Comparison of ENCODE assay signal across 20 cellular contexts in the genomic region with DNA sequence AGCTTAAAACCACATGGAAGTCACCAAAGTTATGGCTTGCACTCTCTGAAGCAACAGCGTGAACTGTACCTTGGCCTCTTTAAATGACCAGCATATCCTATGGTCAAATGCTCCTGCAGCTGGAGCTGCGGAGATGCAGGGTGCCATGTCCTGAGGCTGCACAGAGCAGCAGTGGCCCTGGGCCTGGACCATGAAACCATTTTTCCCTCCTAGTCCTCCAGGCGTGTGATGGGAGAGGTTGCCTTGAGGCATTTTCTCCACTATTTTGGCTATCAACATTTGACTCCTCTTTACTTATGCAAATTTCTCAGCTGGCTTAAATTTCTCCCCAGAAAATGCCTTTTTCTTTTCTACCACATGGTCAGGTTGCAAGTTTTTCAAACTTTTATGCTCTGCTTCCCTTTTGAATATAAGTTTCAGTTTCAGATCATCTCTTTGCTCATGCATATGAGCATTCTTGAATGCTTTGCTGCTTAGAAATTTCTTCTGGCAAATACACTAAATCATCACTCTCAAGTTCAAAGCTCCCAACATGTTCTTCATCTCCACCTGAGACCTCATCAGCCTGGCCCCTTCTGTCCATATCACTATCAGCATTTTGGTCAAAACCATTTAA.
A peak's percentile ranks its signal among the peaks of the same experiment; 100 is the strongest.
DNase-seq lines count a peak whose midpoint lies in the region; ATAC-seq and TF ChIP-seq lines count a peak whose summit lies in the region.
"Had no signal": no experiment of that assay in that cellular context is flagged by ENCODE, and none has a peak within 500 bp of the region (broad histone marks: within the 10 kb centered on the region; RNA-seq: fewer than 3 reads in every experiment).

No MANE protein-coding gene starts in this region.

- no peak overlapping the region for H3K9ac ChIP-seq in MM.1S (ENCODE audit: low read length)
- H3K9ac ChIP-seq: BLaER1 treated with 17β-estradiol and CSF1 and Interleukin-3, amounts not matched to agents 10 nM and 100 nM had no signal

- no peak for TF ChIP-seq CTCF in MM.1S (IDR thresholded peaks at IDR 0.05; ENCODE audit: low read length)
- TF ChIP-seq CTCF in osteoblast (IDR thresholded peaks at IDR 0.05; ENCODE audit: extremely low read depth, low read depth, low read length) = no peak
- no peak for TF ChIP-seq CTCF in GM10266 (IDR thresholded peaks at IDR 0.05; ENCODE audit: control insufficient read depth, insufficient read depth, low read depth, missing control alignments)

- no peaks in the 10 kb centered on the region for H3K9me2 ChIP-seq in MM.1S (replicated peaks; ENCODE audit: insufficient read depth, low read length)

- H3K4me2 ChIP-seq in MM.1S (ENCODE audit: low read depth, low read length) = peak overlapping the region; percentile 44; the same call in 1 of the 2 replicates
- H3K4me2 ChIP-seq in osteoblast (ENCODE audit: insufficient read depth, low read length) = no peak overlapping the region

- H3K79me2 ChIP-seq in MM.1S (ENCODE audit: low read length) (no peaks in the 10 kb centered on the region), osteoblast (ENCODE audit: insufficient read depth, low read length) (no peaks in the 10 kb centered on the region)

- peak; percentile 65 for DNase-seq in MM.1S
- DNase-seq in osteoblast (ENCODE audit: insufficient read length, low spot score, missing footprints) = peak; percentile 9
- no peak for DNase-seq in NCI-H510A (lab: John Stamatoyannopoulos, UW)
- DNase-seq in AG08395 (ENCODE audit: low spot score) = no peak
- DNase-seq in activated naive CD4-positive, alpha-beta T cell treated with anti-CD3 and anti-CD28 coated beads, Interleukin-2, amount 10 ng/mL, durations not matched to agents 7 days and 5 days = no peak
- no peak for DNase-seq in GM10266 (ENCODE audit: extremely low spot score)
- DNase-seq: Caco-2; CD4-positive, alpha-beta memory T cell; H9; NCI-H1417; NCI-H1694 treated with DMSO at 0.1 percent for 48 hours; NCI-H2081 treated with DMSO at 0.1 percent for 48 hours; NCI-H446 treated with DMSO at 0.1 percent for 48 hours; SJCRH30; T-cell had no signal

- no peak overlapping the region for H3K27ac Mint-ChIP-seq in activated naive CD4-positive, alpha-beta T cell treated with anti-CD3 and anti-CD28 coated beads, Interleukin-2, amount 10 ng/mL, durations not matched to agents 7 days and 5 days
- H3K27ac Mint-ChIP-seq: CD4-positive, alpha-beta memory T cell; H9; IgD-negative memory B cell; T-cell had no signal

- H3K36me3 ChIP-seq in MM.1S (replicated peaks; ENCODE audit: insufficient read depth, low read length) = no peaks in the 10 kb centered on the region
- H3K36me3 ChIP-seq in osteoblast (ENCODE audit: insufficient read depth, low read length) = no peaks in the 10 kb centered on the region
- H3K36me3 ChIP-seq: BLaER1 treated with 17β-estradiol and CSF1 and Interleukin-3, amounts not matched to agents 10 nM and 100 nM; SJCRH30 had no signal

- no peaks in the 10 kb centered on the region for H4K20me1 ChIP-seq in MM.1S (ENCODE audit: insufficient read depth, low read length)
- no peaks in the 10 kb centered on the region for H4K20me1 ChIP-seq in osteoblast (ENCODE audit: insufficient read depth, low read length)
- H4K20me1 ChIP-seq: BLaER1 treated with 17β-estradiol and CSF1 and Interleukin-3, amounts not matched to agents 10 nM and 100 nM had no signal

- H2AFZ ChIP-seq in MM.1S (ENCODE audit: low read length) = no peak overlapping the region
- no peak overlapping the region for H2AFZ ChIP-seq in osteoblast (ENCODE audit: low read length)

- peaks cover 10% of the 10 kb centered on the region; the same call in 1 of the 2 replicates for H3F3A ChIP-seq in MM.1S (ENCODE audit: insufficient read depth, low read length)

- no peaks in the 10 kb centered on the region for H3K27me3 Mint-ChIP-seq in activated naive CD4-positive, alpha-beta T cell treated with anti-CD3 and anti-CD28 coated beads, Interleukin-2, amount 10 ng/mL, durations not matched to agents 7 days and 5 days
- H3K27me3 Mint-ChIP-seq: IgD-negative memory B cell had no signal

- H3K4me1 ChIP-seq in MM.1S (ENCODE audit: low read length) (peaks cover 18% of the 10 kb centered on the region), osteoblast (ENCODE audit: insufficient read depth, low read length) (no peaks in the 10 kb centered on the region)
- H3K4me1 ChIP-seq: Caco-2, SJCRH30 had no signal

- H3K4me3 Mint-ChIP-seq in activated naive CD4-positive, alpha-beta T cell treated with anti-CD3 and anti-CD28 coated beads, Interleukin-2, amount 10 ng/mL, durations not matched to agents 7 days and 5 days = no peak overlapping the region
- H3K4me3 Mint-ChIP-seq: CD4-positive, alpha-beta memory T cell; H9; IgD-negative memory B cell; T-cell; T-helper 2 cell treated with Interferon-gamma antibody and Interleukin-4, amounts not matched to agents 5 μg/mL and 100 μg/mL, for 36 hours had no signal

- H3K36me3 Mint-ChIP-seq in activated naive CD4-positive, alpha-beta T cell treated with anti-CD3 and anti-CD28 coated beads, Interleukin-2, amount 10 ng/mL, durations not matched to agents 7 days and 5 days = no peaks in the 10 kb centered on the region
- H3K36me3 Mint-ChIP-seq: CD4-positive, alpha-beta memory T cell; IgD-negative memory B cell; T-cell had no signal

- H3K9me3 ChIP-seq in MM.1S (replicated peaks; ENCODE audit: insufficient read depth, low read length) (no peaks in the 10 kb centered on the region), osteoblast (ENCODE audit: low read depth, low read length) (no peaks in the 10 kb centered on the region)
- H3K9me3 ChIP-seq: BLaER1 treated with 17β-estradiol and CSF1 and Interleukin-3, amounts not matched to agents 10 nM and 100 nM; Caco-2; SJCRH30 had no signal

- peaks cover 3% of the 10 kb centered on the region for H3K9me3 Mint-ChIP-seq in activated naive CD4-positive, alpha-beta T cell treated with anti-CD3 and anti-CD28 coated beads, Interleukin-2, amount 10 ng/mL, durations not matched to agents 7 days and 5 days

- peak overlapping the region; percentile 15; the same call in 1 of the 2 replicates for H3K27ac ChIP-seq in MM.1S (ENCODE audit: low read length)
- no peak overlapping the region for H3K27ac ChIP-seq in osteoblast (ENCODE audit: low read depth, low read length)
- H3K27ac ChIP-seq: BLaER1 treated with 17β-estradiol and CSF1 and Interleukin-3, amounts not matched to agents 10 nM and 100 nM; SJCRH30 had no signal

- H3K4me3 ChIP-seq in MM.1S (ENCODE audit: low read length) (no peak overlapping the region), osteoblast (ENCODE audit: insufficient read depth, low read length) (no peak overlapping the region)
- H3K4me3 ChIP-seq: BLaER1 treated with 17β-estradiol and CSF1 and Interleukin-3, amounts not matched to agents 10 nM and 100 nM; SJCRH30 had no signal

- CTCF ChIA-PET in activated naive CD4-positive, alpha-beta T cell treated with anti-CD3 and anti-CD28 coated beads, Interleukin-2, amount 10 ng/mL, durations not matched to agents 7 days and 5 days (lab: Charles Lee) = no interaction called here

- H3K27me3 ChIP-seq in MM.1S (replicated peaks; ENCODE audit: insufficient read depth, low read length) (no peaks in the 10 kb centered on the region), osteoblast (ENCODE audit: insufficient read depth, low read length) (no peaks in the 10 kb centered on the region)
- H3K27me3 ChIP-seq: BLaER1 treated with 17β-estradiol and CSF1 and Interleukin-3, amounts not matched to agents 10 nM and 100 nM had no signal

- peak; percentile 51 for ATAC-seq in GM18870 (IDR thresholded peaks at IDR 0.05; ENCODE audit: unreplicated experiment)
- ATAC-seq in GM21723 (IDR thresholded peaks at IDR 0.05; ENCODE audit: unreplicated experiment) = peak; percentile 67
- ATAC-seq: T-cell had no signal

- H3K4me1 Mint-ChIP-seq in activated naive CD4-positive, alpha-beta T cell treated with anti-CD3 and anti-CD28 coated beads, Interleukin-2, amount 10 ng/mL, durations not matched to agents 7 days and 5 days = no peaks in the 10 kb centered on the region
- H3K4me1 Mint-ChIP-seq: CD4-positive, alpha-beta memory T cell; T-cell had no signal

Comparison
In these comparisons a context has a peak if more than half of its experiments do, and no peak if none do; other contexts are left out.
1. DNase-seq: peak in MM.1S (single experiment) and osteoblast (single experiment); none in NCI-H510A (single experiment), AG08395 (single experiment), activated naive CD4-positive, alpha-beta T cell treated with anti-CD3 and anti-CD28 coated beads, Interleukin-2, amount 10 ng/mL, durations not matched to agents 7 days and 5 days (single experiment) and GM10266 (single experiment).